8 cellular contexts compared by ENCODE assay signal in the genomic region with DNA sequence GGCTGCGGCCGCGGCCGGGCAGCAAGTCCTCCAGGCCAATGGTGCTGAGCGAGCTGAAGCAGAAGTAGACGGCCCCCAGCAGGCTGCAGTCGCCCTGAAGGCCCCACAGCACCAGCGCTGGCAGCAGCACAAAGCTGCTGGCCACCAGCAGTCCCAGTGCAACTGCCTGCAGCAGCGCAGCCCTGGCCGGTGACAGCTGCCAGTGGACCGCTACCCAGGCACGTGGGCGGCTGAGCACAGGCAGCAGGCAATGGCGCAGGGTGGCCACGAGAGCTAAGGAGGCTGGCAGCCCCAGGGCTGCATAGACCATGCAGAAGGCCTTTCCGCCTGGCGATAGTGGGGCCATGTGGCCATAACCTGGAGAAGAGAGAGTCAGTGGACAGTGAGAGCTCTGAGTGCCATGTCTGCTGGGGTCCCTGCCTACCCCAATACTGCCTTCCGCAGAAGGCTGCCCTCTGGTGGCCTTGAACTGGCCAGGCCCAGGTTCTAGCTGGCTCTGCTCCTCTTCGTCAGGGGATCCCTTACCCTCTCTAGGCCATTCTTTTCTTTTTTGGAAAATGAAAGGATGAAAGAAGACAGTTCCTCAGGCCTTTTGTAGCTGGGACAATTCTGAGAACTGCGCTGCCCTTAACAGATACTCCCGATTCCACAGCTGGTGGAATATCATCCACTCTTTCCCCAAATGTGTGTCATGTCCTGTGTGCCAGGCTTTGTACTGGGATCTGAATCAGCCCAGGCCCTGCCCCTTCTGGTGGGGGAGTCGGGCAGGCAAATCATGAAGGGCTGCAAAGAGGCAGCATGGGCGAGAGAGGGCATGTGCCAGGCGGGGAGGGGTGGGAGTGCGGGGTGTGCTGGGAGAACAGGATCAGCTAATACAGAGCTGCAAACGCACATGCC. TPM values are rescaled to one million over a fixed set of nuclear protein-coding genes. Genes with fewer than 3 reads are reported as not detected.
DNase-seq lines count a peak whose midpoint lies in the region; ATAC-seq and TF ChIP-seq lines count a peak whose summit lies in the region.

No MANE protein-coding gene starts in this region.

- peak; percentile 30 to 38 for ATAC-seq in activated T-cell treated with anti-CD3 and anti-CD28 coated beads, Interleukin-2, amount 50 U/mL, for 72 hours (replicated peaks in 1 of 2)
- no peak for ATAC-seq in GM21529 (IDR thresholded peaks at IDR 0.05; ENCODE audit: unreplicated experiment)

- H3K27me3 Mint-ChIP-seq in activated T-cell treated with anti-CD3 and anti-CD28 coated beads, Interleukin-2, amount 50 U/mL, for 72 hours (ENCODE audit: low read depth): no peaks in the 10 kb centered on the region

- H3K4me1 Mint-ChIP-seq in activated T-cell treated with anti-CD3 and anti-CD28 coated beads, Interleukin-2, amount 50 U/mL, for 72 hours (ENCODE audit: low read depth): peaks cover 23% of the 10 kb centered on the region

- no peak overlapping the region for H3K4me3 ChIP-seq in rectal smooth muscle tissue (ENCODE audit: low read length)

- no peaks in the 10 kb centered on the region for H3K9me3 Mint-ChIP-seq in activated T-cell treated with anti-CD3 and anti-CD28 coated beads, Interleukin-2, amount 50 U/mL, for 72 hours

- no peak overlapping the region for H3K27ac Mint-ChIP-seq in activated T-cell treated with anti-CD3 and anti-CD28 coated beads, Interleukin-2, amount 50 U/mL, for 72 hours

- TF ChIP-seq RAD21 in Ishikawa (IDR thresholded peaks at IDR 0.05; ENCODE audit: low read depth): peak; percentile 33; the same call in 1 of the 2 replicates

- no peak overlapping the region for H3K9ac ChIP-seq in rectal smooth muscle tissue (ENCODE audit: low read length)

- DNase-seq in COLO668 (lab: John Stamatoyannopoulos, UW; ENCODE audit: unreplicated experiment): peak; percentile 47
- DNase-seq in activated T-cell treated with anti-CD3 and anti-CD28 coated beads, Interleukin-2, amount 50 U/mL, for 72 hours: peak; percentile 44 to 64
- peak; percentile 76 for DNase-seq in globus pallidus (ENCODE audit: low spot score)
- DNase-seq in EL: no peak
- no peak for DNase-seq in NK-92 treated with Interleukin-12 subunit alpha and Interleukin-12 subunit beta, amount 100 ng/mL, for 24 hours (lab: John Stamatoyannopoulos, UW)

- no peak overlapping the region for H3K4me3 Mint-ChIP-seq in activated T-cell treated with anti-CD3 and anti-CD28 coated beads, Interleukin-2, amount 50 U/mL, for 72 hours

- peaks cover 8% of the 10 kb centered on the region for H3K4me1 ChIP-seq in rectal smooth muscle tissue (ENCODE audit: control insufficient read depth, insufficient read depth, low read length)

- H3K27ac ChIP-seq in rectal smooth muscle tissue (ENCODE audit: low read depth, low read length): peak overlapping the region; percentile 61

- peaks cover 21% of the 10 kb centered on the region for H3K36me3 ChIP-seq in rectal smooth muscle tissue (ENCODE audit: control insufficient read depth, insufficient read depth, low read length)

- H3K27me3 ChIP-seq in rectal smooth muscle tissue (ENCODE audit: control insufficient read depth, insufficient read depth, low read length): no peaks in the 10 kb centered on the region

- TF ChIP-seq EP300 in Ishikawa (IDR thresholded peaks at IDR 0.05; ENCODE audit: borderline replicate concordance): no peak

- H3K36me3 Mint-ChIP-seq in activated T-cell treated with anti-CD3 and anti-CD28 coated beads, Interleukin-2, amount 50 U/mL, for 72 hours (ENCODE audit: insufficient read depth in 2 of 2): peaks cover 0 to 4% of the 10 kb centered on the region in 2 donors

TF ChIP-seq in Ishikawa, 13 proteins besides CTCF, POLR2A, EP300 and RAD21:
- TF ChIP-seq TEAD4 (IDR thresholded peaks at IDR 0.05): no peak
- TF ChIP-seq ZBTB7A (IDR thresholded peaks at IDR 0.05; ENCODE audit: low read depth): peak; percentile 34; the same call in 1 of the 2 replicates

RNA-seq across cellular contexts. Expression of a gene that starts 1.8 kb away (rescaled TPM):
- under 1 TPM; 0.34 to 0.39 TPM for total RNA-seq in activated T-cell treated with anti-CD3 and anti-CD28 coated beads, Interleukin-2, amount 50 U/mL, for 72 hours

RNA-seq across cellular contexts. Expression of a gene that starts 17.9 kb away (rescaled TPM):
- total RNA-seq in activated T-cell treated with anti-CD3 and anti-CD28 coated beads, Interleukin-2, amount 50 U/mL, for 72 hours: 100 to 1,000 TPM in 1 of 2 donors, 10 to 100 TPM in 1; 93.9 to 113 TPM

RNA-seq across cellular contexts. Expression of a gene that starts 20.3 kb away (rescaled TPM):
- 10 to 100 TPM; 57.3 to 70.1 TPM for total RNA-seq in activated T-cell treated with anti-CD3 and anti-CD28 coated beads, Interleukin-2, amount 50 U/mL, for 72 hours

RNA-seq across cellular contexts. Expression of a gene that starts 21.4 kb away (rescaled TPM):
- 10 to 100 TPM; 21.4 to 26.7 TPM for total RNA-seq in activated T-cell treated with anti-CD3 and anti-CD28 coated beads, Interleukin-2, amount 50 U/mL, for 72 hours

RNA-seq across cellular contexts. Expression of a gene that starts 21.8 kb away (rescaled TPM):
- 10 to 100 TPM; 45.9 TPM for total RNA-seq in activated T-cell treated with anti-CD3 and anti-CD28 coated beads, Interleukin-2, amount 50 U/mL, for 72 hours

Comparison
In these comparisons a context has a peak if more than half of its experiments do, and no peak if none do; other contexts are left out.
1. DNase-seq: peak in COLO668 (single experiment), activated T-cell treated with anti-CD3 and anti-CD28 coated beads, Interleukin-2, amount 50 U/mL, for 72 hours (2 of 2) and globus pallidus (single experiment); none in EL (single experiment) and NK-92 treated with Interleukin-12 subunit alpha and Interleukin-12 subunit beta, amount 100 ng/mL, for 24 hours (single experiment).